ENCODE assay signal across 11 cellular contexts in genomic region chr10:25061711-25062455, GRCh38.
DNase-seq lines count a peak whose midpoint lies in the region; TF ChIP-seq lines count a peak whose summit lies in the region.
"Had no signal": no experiment of that assay in that cellular context is flagged by ENCODE, and none has a peak within 500 bp of the region (broad histone marks: within the 10 kb centered on the region; RNA-seq: fewer than 3 reads in every experiment).

No MANE protein-coding gene starts in this region.

- DNase-seq in activated naive CD4-positive, alpha-beta T cell treated with anti-CD3 and anti-CD28 coated beads, Interleukin-2, amount 10 ng/mL, durations not matched to agents 7 days and 5 days: no peak
- DNase-seq in activated naive CD4-positive, alpha-beta T cell treated with anti-CD3 and anti-CD28 coated beads, Interleukin-2, amount 50 U/mL, for 16 hours: no peak
- DNase-seq in amniotic epithelial cell (ENCODE audit: low read depth) (peak; percentile 69), kidney tubule cell (ENCODE audit: low spot score) (peak; percentile 79), tibial artery (no peak), NCI-H1417 treated with DMSO at 0.1 percent for 48 hours (lab: John Stamatoyannopoulos, UW) (no peak), foreskin melanocyte (no peak), NCI-H748 (lab: John Stamatoyannopoulos, UW; ENCODE audit: unreplicated experiment) (no peak)
- DNase-seq: amniotic stem cell, NCI-H1105 treated with DMSO at 0.1 percent for 48 hours had no signal

- H3K4me1 Mint-ChIP-seq in activated naive CD4-positive, alpha-beta T cell treated with anti-CD3 and anti-CD28 coated beads, Interleukin-2, amount 10 ng/mL, durations not matched to agents 7 days and 5 days: peaks cover 21% of the 10 kb centered on the region

- H3K9me3 ChIP-seq in tibial artery: no peaks in the 10 kb centered on the region

- intact Hi-C loops in tibial artery (cut with DNase I; ENCODE audit: low total_unique reads): no loop called here

- CTCF ChIA-PET in activated naive CD4-positive, alpha-beta T cell treated with anti-CD3 and anti-CD28 coated beads, Interleukin-2, amount 10 ng/mL, durations not matched to agents 7 days and 5 days (lab: Charles Lee): no interaction called here

- H3K27ac Mint-ChIP-seq in activated naive CD4-positive, alpha-beta T cell treated with anti-CD3 and anti-CD28 coated beads, Interleukin-2, amount 10 ng/mL, durations not matched to agents 7 days and 5 days: peak overlapping the region; percentile 56

- H3K4me1 ChIP-seq in tibial artery: peaks cover 0 to 27% (median 3%) of the 10 kb centered on the region in 4 donors
- H3K4me1 ChIP-seq: BLaER1 treated with 17β-estradiol and CSF1 and Interleukin-3, amounts not matched to agents 10 nM and 100 nM had no signal

- H3K4me3 ChIP-seq in tibial artery: peak overlapping the region; percentile 2 to 12
- H3K4me3 ChIP-seq: BLaER1 treated with 17β-estradiol and CSF1 and Interleukin-3, amounts not matched to agents 10 nM and 100 nM had no signal

- H3K9me3 Mint-ChIP-seq in activated naive CD4-positive, alpha-beta T cell treated with anti-CD3 and anti-CD28 coated beads, Interleukin-2, amount 10 ng/mL, durations not matched to agents 7 days and 5 days: no peaks in the 10 kb centered on the region

- no peaks in the 10 kb centered on the region for H3K27me3 ChIP-seq in tibial artery
- H3K27me3 ChIP-seq: BLaER1 treated with 17β-estradiol and CSF1 and Interleukin-3, amounts not matched to agents 10 nM and 100 nM had no signal

- H3K27ac ChIP-seq in tibial artery: peak overlapping the region; percentile 62
- H3K27ac ChIP-seq: BLaER1 treated with 17β-estradiol and CSF1 and Interleukin-3, amounts not matched to agents 10 nM and 100 nM had no signal

- H3K27me3 Mint-ChIP-seq in activated naive CD4-positive, alpha-beta T cell treated with anti-CD3 and anti-CD28 coated beads, Interleukin-2, amount 10 ng/mL, durations not matched to agents 7 days and 5 days: peaks cover 10% of the 10 kb centered on the region

- H3K4me3 Mint-ChIP-seq in activated naive CD4-positive, alpha-beta T cell treated with anti-CD3 and anti-CD28 coated beads, Interleukin-2, amount 10 ng/mL, durations not matched to agents 7 days and 5 days: no peak overlapping the region

- no peaks in the 10 kb centered on the region for H3K36me3 Mint-ChIP-seq in activated naive CD4-positive, alpha-beta T cell treated with anti-CD3 and anti-CD28 coated beads, Interleukin-2, amount 10 ng/mL, durations not matched to agents 7 days and 5 days

- no peaks in the 10 kb centered on the region for H3K36me3 ChIP-seq in tibial artery
- H3K36me3 ChIP-seq: BLaER1 treated with 17β-estradiol and CSF1 and Interleukin-3, amounts not matched to agents 10 nM and 100 nM had no signal

- TF ChIP-seq CTCF in tibial artery (IDR thresholded peaks at IDR 0.05): no peak

Comparison
In these comparisons a context has a peak if more than half of its experiments do, and no peak if none do; other contexts are left out.
1. DNase-seq: peak in amniotic epithelial cell (single experiment) and kidney tubule cell (single experiment); none in activated naive CD4-positive, alpha-beta T cell treated with anti-CD3 and anti-CD28 coated beads, Interleukin-2, amount 10 ng/mL, durations not matched to agents 7 days and 5 days (single experiment), activated naive CD4-positive, alpha-beta T cell treated with anti-CD3 and anti-CD28 coated beads, Interleukin-2, amount 50 U/mL, for 16 hours (single experiment), tibial artery (0 of 2), NCI-H1417 treated with DMSO at 0.1 percent for 48 hours (single experiment), foreskin melanocyte (single experiment) and NCI-H748 (single experiment).